In the genomic region with DNA sequence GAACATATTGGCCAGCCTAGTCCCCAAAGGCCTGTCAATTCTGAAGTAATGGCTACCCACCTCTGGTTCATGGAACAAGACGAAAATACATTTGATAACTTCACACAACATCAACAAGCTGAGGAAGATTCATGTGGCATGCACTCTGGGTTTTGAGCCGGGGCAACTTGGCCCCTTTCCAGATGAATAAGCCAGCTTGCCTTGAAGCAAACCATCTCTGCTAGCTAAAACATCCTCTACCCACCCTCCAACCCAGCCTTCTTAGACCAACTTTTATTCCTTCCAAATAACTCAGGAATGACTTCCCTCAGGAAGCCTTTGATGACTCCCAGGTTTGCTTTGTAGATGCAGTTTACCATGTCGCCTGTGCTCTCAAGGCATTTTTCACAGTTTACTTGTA, we compare ENCODE assay signal across 27 cellular contexts.
DNase-seq lines count a peak whose midpoint lies in the region; ATAC-seq, FAIRE-seq and TF ChIP-seq lines count a peak whose summit lies in the region.
"Had no signal": no experiment of that assay in that cellular context is flagged by ENCODE, and none has a peak within 500 bp of the region (broad histone marks: within the 10 kb centered on the region; RNA-seq: fewer than 3 reads in every experiment).

No MANE protein-coding gene starts in this region.

- TF ChIP-seq CTCF in bronchial epithelial cell (IDR thresholded peaks at IDR 0.05; ENCODE audit: insufficient read depth, low read length, severe bottlenecking) = no peak
- no peak for TF ChIP-seq CTCF in heart right ventricle (IDR thresholded peaks at IDR 0.05)
- TF ChIP-seq CTCF in hepatocyte (IDR thresholded peaks at IDR 0.05; ENCODE audit: poor library complexity) = no peak

- ATAC-seq in left ventricle myocardium superior (no peak), heart right ventricle (no peak), GM21786 (IDR thresholded peaks at IDR 0.05; ENCODE audit: unreplicated experiment) (no peak)
- ATAC-seq: esophagus mucosa; HCT116; mucosa of descending colon; stimulated activated naive B cell treated with anti-CD40 and anti-IgM and Interleukin-4, amounts not matched to agents 10 μg/mL and 1 μg/mL and 100 μg/mL, for 72 hours had no signal

- peak overlapping the region; percentile 76 for H3K9ac ChIP-seq in mesenchymal stem cell (ENCODE audit: low read length)
- H3K9ac ChIP-seq: BLaER1, KMS-11 had no signal

- no peaks in the 10 kb centered on the region for H3K4me1 ChIP-seq in mesenchymal stem cell (ENCODE audit: control insufficient read depth, insufficient read depth, low read depth, low read length)
- H3K4me1 ChIP-seq in heart right ventricle = peaks cover 0 to 56% (median 24%) of the 10 kb centered on the region in 9 donors
- H3K4me1 ChIP-seq in hepatocyte (ENCODE audit: insufficient read depth) = no peaks in the 10 kb centered on the region

- H3K4me2 ChIP-seq in mesenchymal stem cell (ENCODE audit: low read length, poor library complexity, severe bottlenecking) (no peak overlapping the region), hepatocyte (no peak overlapping the region)
- H3K4me2 ChIP-seq: BLaER1, KMS-11 had no signal

- H4K91ac ChIP-seq in mesenchymal stem cell (ENCODE audit: low read length) = no peak overlapping the region

- no peaks in the 10 kb centered on the region for H3K27me3 ChIP-seq in bronchial epithelial cell (ENCODE audit: control insufficient read depth, insufficient read depth, low read length)
- no peaks in the 10 kb centered on the region for H3K27me3 ChIP-seq in mesenchymal stem cell (ENCODE audit: control insufficient read depth in 1 of 2, insufficient read depth in 1 of 2, low read length in 2 of 2)
- no peaks in the 10 kb centered on the region for H3K27me3 ChIP-seq in heart right ventricle
- H3K27me3 ChIP-seq in hepatocyte = no peaks in the 10 kb centered on the region
- H3K27me3 ChIP-seq: BLaER1, right lobe of liver, suprapubic skin had no signal

- H4K8ac ChIP-seq in mesenchymal stem cell (ENCODE audit: low read length) = no peak overlapping the region

- H2BK120ac ChIP-seq in mesenchymal stem cell (ENCODE audit: low read depth, low read length) = no peak overlapping the region

- intact Hi-C loops in left ventricle myocardium superior (cut with micrococcal nuclease) (no loop called here), heart right ventricle (cut with DNase I) (no loop called here)

- H3K4ac ChIP-seq in mesenchymal stem cell (ENCODE audit: low read depth in 1 of 2, low read length in 2 of 2) = no peak overlapping the region

- no peaks in the 10 kb centered on the region for H3K9me2 ChIP-seq in hepatocyte (replicated peaks; ENCODE audit: insufficient read depth)

- no peaks in the 10 kb centered on the region for H3K79me1 ChIP-seq in mesenchymal stem cell (replicated peaks; ENCODE audit: low read length, poor library complexity, severe bottlenecking)

- H2AFZ ChIP-seq in mesenchymal stem cell (ENCODE audit: low read depth, low read length) = no peak overlapping the region
- H2AFZ ChIP-seq in hepatocyte = no peak overlapping the region

- no peak overlapping the region for H2AK5ac ChIP-seq in mesenchymal stem cell (ENCODE audit: low read length, severe bottlenecking)

- H3K36me3 ChIP-seq in bronchial epithelial cell (ENCODE audit: control insufficient read depth, insufficient read depth, low read length) = no peaks in the 10 kb centered on the region
- no peaks in the 10 kb centered on the region for H3K36me3 ChIP-seq in mesenchymal stem cell (ENCODE audit: control insufficient read depth in 1 of 2, insufficient read depth in 2 of 2, low read depth in 1 of 2, low read length in 2 of 2)
- H3K36me3 ChIP-seq in heart right ventricle = no peaks in the 10 kb centered on the region
- no peaks in the 10 kb centered on the region for H3K36me3 ChIP-seq in hepatocyte (replicated peaks; ENCODE audit: insufficient read depth, low read depth)
- H3K36me3 ChIP-seq: BLaER1, right lobe of liver, suprapubic skin had no signal

- H3K23ac ChIP-seq in mesenchymal stem cell (ENCODE audit: low read length in 2 of 2) = no peak overlapping the region

- no peaks in the 10 kb centered on the region for H4K20me1 ChIP-seq in hepatocyte (ENCODE audit: insufficient read depth, poor library complexity, severe bottlenecking)
- H4K20me1 ChIP-seq: BLaER1 had no signal

- no peak for FAIRE-seq in bronchial epithelial cell (lab: Jason Lieb, UNC)
- FAIRE-seq: colon had no signal

- H3K4me3 ChIP-seq in bronchial epithelial cell (ENCODE audit: low read depth, low read length) (no peak overlapping the region), mesenchymal stem cell (ENCODE audit: insufficient read depth in 1 of 2, low read depth in 1 of 2, low read length in 2 of 2) (no peak overlapping the region), heart right ventricle (no peak overlapping the region), hepatocyte (no peak overlapping the region)
- H3K4me3 ChIP-seq: BLaER1, mucosa of descending colon, right lobe of liver, suprapubic skin had no signal

- no peak overlapping the region for H3K18ac ChIP-seq in mesenchymal stem cell (ENCODE audit: low read depth in 1 of 2, low read length in 2 of 2)

- H2BK5ac ChIP-seq in mesenchymal stem cell (ENCODE audit: low read depth, low read length, poor library complexity, severe bottlenecking) = no peak overlapping the region

- WGBS in mesenchymal stem cell = 86% methylated on average over 3 of the region's 3 CpGs
- WGBS in heart right ventricle, 2 donors = 85 to 92% methylated on average over 3 of the region's 3 CpGs
- WGBS in hepatocyte (ENCODE audit: low lambda C conversion rate, missing lambda C conversion rate) = 83% methylated on average over 3 of the region's 3 CpGs

- no peaks in the 10 kb centered on the region for H3K9me3 ChIP-seq in mesenchymal stem cell (ENCODE audit: control insufficient read depth, low read length)
- H3K9me3 ChIP-seq in heart right ventricle = no peaks in the 10 kb centered on the region
- H3K9me3 ChIP-seq in hepatocyte (ENCODE audit: low read depth) = no peaks in the 10 kb centered on the region
- H3K9me3 ChIP-seq: BLaER1, mucosa of descending colon, right lobe of liver, suprapubic skin had no signal

- H2BK15ac ChIP-seq in mesenchymal stem cell (ENCODE audit: low read depth, poor library complexity, severe bottlenecking) = no peak overlapping the region

- H2BK12ac ChIP-seq in mesenchymal stem cell (ENCODE audit: low read length in 2 of 2) = no peak overlapping the region

- no peaks in the 10 kb centered on the region for H3K79me2 ChIP-seq in hepatocyte

- DNase-seq in ELR (ENCODE audit: low read depth) = peak; percentile 42
- peak; percentile 71 for DNase-seq in RPMI7951 (ENCODE audit: low read depth)
- DNase-seq in bronchial epithelial cell (ENCODE audit: low read depth) = peak; percentile 33
- DNase-seq in mesenchymal stem cell = no peak
- no peak for DNase-seq in left ventricle myocardium superior
- DNase-seq in heart right ventricle = no peak
- no peak for DNase-seq in hepatocyte (ENCODE audit: low spot score)
- DNase-seq: activated CD4-positive, alpha-beta T cell treated with anti-CD3 and anti-CD28 coated beads, Interleukin-2, amount 10 ng/mL, durations not matched to agents 24 days and 14 days; activated T-cell treated with anti-CD3 and anti-CD28 coated beads, Interleukin-2, amount 50 U/mL, for 24 hours; effector memory CD4-positive, alpha-beta T cell; islet precursor cell; mucosa of descending colon; MV-4-11; NCI-H146; posterior cingulate gyrus; right lobe of liver; SHP77; stimulated activated CD4-positive, alpha-beta T cell treated with anti-CD3 and anti-CD28 coated beads, Interleukin-12 subunit alpha, Interleukin-12 subunit beta, amount 100 ng/mL, for 4 hours; stimulated activated CD4-positive, alpha-beta T cell treated with anti-CD3 and anti-CD28 coated beads, Interleukin-4, amount 100 ng/mL, for 4 hours; stimulated activated naive B cell treated with anti-CD40 and anti-IgM and Interleukin-4, amounts not matched to agents 10 μg/mL and 1 μg/mL and 100 μg/mL, for 72 hours had no signal

- no peak overlapping the region for H3K14ac ChIP-seq in mesenchymal stem cell (ENCODE audit: low read length in 2 of 2)

- no peak overlapping the region for H3K27ac ChIP-seq in mesenchymal stem cell (ENCODE audit: low read length, poor library complexity, severe bottlenecking)
- no peak overlapping the region for H3K27ac ChIP-seq in heart right ventricle
- H3K27ac ChIP-seq in hepatocyte = no peak overlapping the region
- H3K27ac ChIP-seq: BLaER1, KMS-11, right lobe of liver, suprapubic skin had no signal

Comparison
In these comparisons a context has a peak if more than half of its experiments do, and no peak if none do; other contexts are left out.
1. DNase-seq: peak in ELR (single experiment), RPMI7951 (single experiment) and bronchial epithelial cell (single experiment); none in mesenchymal stem cell (single experiment), left ventricle myocardium superior (single experiment), heart right ventricle (0 of 2) and hepatocyte (single experiment).